Comparison of ENCODE assay signal across 20 cellular contexts in genomic region chr2:196287541-196287940, GRCh38.
"Had no signal": no experiment of that assay in that cellular context is flagged by ENCODE, and none has a peak within 500 bp of the region (broad histone marks: within the 10 kb centered on the region; RNA-seq: fewer than 3 reads in every experiment).

No MANE protein-coding gene starts in this region.

- H3K27me3 Mint-ChIP-seq: central memory CD8-positive, alpha-beta T cell; naive B cell; stimulated activated naive B cell treated with anti-CD40 and anti-IgM and Interleukin-4, amounts not matched to agents 10 μg/mL and 1 μg/mL and 100 μg/mL, for 72 hours had no signal

- H2AFZ ChIP-seq: hepatocyte, neural progenitor cell had no signal

- ATAC-seq: left lobe of liver, lower lobe of right lung, sciatic nerve had no signal

- H3K27ac Mint-ChIP-seq: neural progenitor cell; stimulated activated naive B cell treated with anti-CD40 and anti-IgM and Interleukin-4, amounts not matched to agents 10 μg/mL and 1 μg/mL and 100 μg/mL, for 72 hours had no signal

- H3K4me2 ChIP-seq: hepatocyte, neural progenitor cell had no signal

- H3K4me3 ChIP-seq: breast epithelium, hepatocyte, lower lobe of right lung, neural progenitor cell, upper lobe of left lung had no signal

- H3K27me3 ChIP-seq: breast epithelium, hepatocyte, neural progenitor cell, upper lobe of left lung had no signal

- DNase-seq: activated CD4-positive, alpha-beta T cell treated with anti-CD3 and anti-CD28 coated beads for 1 hour; amniotic stem cell; effector memory CD4-positive, alpha-beta T cell; foreskin melanocyte; glutamatergic neuron; immature natural killer cell; lower lobe of right lung; naive B cell; posterior cingulate gyrus; small intestine; stimulated activated CD4-positive, alpha-beta T cell treated with anti-CD3 and anti-CD28 coated beads, Interleukin-2, amount 100 ng/mL, for 24 hours; stimulated activated naive B cell treated with anti-CD40 and anti-IgM and Interleukin-4, amounts not matched to agents 10 μg/mL and 1 μg/mL and 100 μg/mL, for 72 hours; T-helper 9 cell; upper lobe of left lung had no signal

- H3K4me3 Mint-ChIP-seq: central memory CD8-positive, alpha-beta T cell; neural progenitor cell; stimulated activated naive B cell treated with anti-CD40 and anti-IgM and Interleukin-4, amounts not matched to agents 10 μg/mL and 1 μg/mL and 100 μg/mL, for 72 hours had no signal

- H3K9me3 ChIP-seq: breast epithelium, lower lobe of right lung, upper lobe of left lung had no signal

- H3K36me3 Mint-ChIP-seq: naive B cell; stimulated activated naive B cell treated with anti-CD40 and anti-IgM and Interleukin-4, amounts not matched to agents 10 μg/mL and 1 μg/mL and 100 μg/mL, for 72 hours had no signal

- H3K9ac ChIP-seq: neural progenitor cell had no signal

- H3K4me1 ChIP-seq: neural progenitor cell had no signal

- H3K27ac ChIP-seq: breast epithelium, hepatocyte, lower lobe of right lung, neural progenitor cell, upper lobe of left lung had no signal

- H3K79me2 ChIP-seq: hepatocyte had no signal

- H3K36me3 ChIP-seq: breast epithelium, lower lobe of right lung, neural progenitor cell had no signal

- H3K9me3 Mint-ChIP-seq: central memory CD8-positive, alpha-beta T cell; immature natural killer cell; neural progenitor cell; stimulated activated naive B cell treated with anti-CD40 and anti-IgM and Interleukin-4, amounts not matched to agents 10 μg/mL and 1 μg/mL and 100 μg/mL, for 72 hours had no signal
